In genomic region chr11:379205-380094, GRCh38 we compare ENCODE assay signal across 29 cellular contexts. TPM values are rescaled to one million over a fixed set of nuclear protein-coding genes. Genes with fewer than 3 reads are reported as not detected.
"Had no signal": no experiment of that assay in that cellular context is flagged by ENCODE, and none has a peak within 500 bp of the region (broad histone marks: within the 10 kb centered on the region; RNA-seq: fewer than 3 reads in every experiment).

No MANE protein-coding gene starts in this region.

- H3K27ac ChIP-seq: coronary artery, esophagus muscularis mucosa, foreskin keratinocyte, gastroesophageal sphincter, heart left ventricle, hepatocyte, ovary, right lobe of liver, stomach, thyroid gland, vagina had no signal

- H2AFZ ChIP-seq: hepatocyte had no signal

- H3K4me3 ChIP-seq: coronary artery, esophagus muscularis mucosa, gastroesophageal sphincter, heart left ventricle, hepatocyte, lung, mucosa of descending colon, ovary, right lobe of liver, smooth muscle cell, stomach, thyroid gland, vagina had no signal

- H3K27me3 ChIP-seq: foreskin keratinocyte, hepatocyte, ovary, right lobe of liver, thyroid gland, vagina had no signal

- DNase-seq: dermis blood vessel endothelial cell; effector memory CD4-positive, alpha-beta T cell; foreskin keratinocyte; kidney glomerular epithelial cell; left colon; naive B cell; retina; stimulated activated CD4-positive, alpha-beta T cell treated with anti-CD3 and anti-CD28 coated beads, Interleukin-12 subunit alpha, Interleukin-12 subunit beta, amount 100 ng/mL, for 4 hours; stimulated activated CD4-positive, alpha-beta T cell treated with anti-CD3 and anti-CD28 coated beads, Interleukin-1b, Interleukin-23, amount 100 ng/mL, for 48 hours; stimulated activated CD4-positive, alpha-beta T cell treated with anti-CD3 and anti-CD28 coated beads, Interleukin-4, amount 100 ng/mL, for 1 hour; stimulated activated CD8-positive, alpha-beta memory T cell treated with anti-CD3 and anti-CD28 coated beads, Interleukin-4, amount 100 ng/mL, for 48 hours; stimulated activated naive CD4-positive, alpha-beta T cell; stomach; thyroid gland; trophoblast cell had no signal

- H3K4me2 ChIP-seq: hepatocyte, smooth muscle cell had no signal

- H3K4me1 ChIP-seq: esophagus muscularis mucosa, foreskin keratinocyte, gastroesophageal sphincter, heart left ventricle, right lobe of liver, stomach, thyroid gland, vagina had no signal

- H3K36me3 ChIP-seq: heart left ventricle, ovary, right lobe of liver, stomach, thyroid gland, vagina had no signal

- ATAC-seq: foreskin keratinocyte; gastroesophageal sphincter; heart left ventricle; left colon; mucosa of descending colon; natural killer cell treated with Interleukin-12 subunit alpha and Interleukin-12 subunit beta and Interleukin-15 and Interleukin-18, amount 100 ng/mL, for 72 hours; right lobe of liver had no signal

- H3K9me3 ChIP-seq: esophagus muscularis mucosa, gastroesophageal sphincter, heart left ventricle, mucosa of descending colon, ovary, right lobe of liver, stomach, thyroid gland, vagina had no signal

- FAIRE-seq: endothelial cell of umbilical vein, islet of Langerhans had no signal

- H3K79me2 ChIP-seq: hepatocyte had no signal

RNA-seq across cellular contexts. Expression of gene PKP3, which starts 14.6 kb away (rescaled TPM):
- total RNA-seq: natural killer cell treated with Interleukin-12 subunit alpha and Interleukin-12 subunit beta and Interleukin-15 and Interleukin-18, amount 100 ng/mL, for 72 hours had no signal
